Comparison of ENCODE assay signal across 14 cellular contexts in the genomic region with DNA sequence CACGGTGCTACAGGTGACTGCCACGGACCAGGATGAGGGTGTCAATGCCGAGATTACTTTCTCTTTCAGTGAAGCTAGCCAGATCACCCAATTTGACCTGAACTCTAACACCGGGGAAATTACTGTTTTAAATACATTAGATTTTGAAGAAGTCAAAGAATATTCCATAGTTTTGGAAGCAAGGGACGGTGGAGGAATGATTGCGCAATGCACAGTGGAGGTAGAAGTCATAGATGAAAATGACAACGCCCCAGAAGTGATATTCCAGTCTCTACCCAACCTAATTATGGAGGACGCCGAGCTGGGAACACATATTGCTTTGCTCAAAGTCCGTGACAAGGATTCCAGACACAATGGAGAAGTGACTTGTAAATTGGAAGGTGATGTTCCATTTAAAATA. TPM values are rescaled to one million over a fixed set of nuclear protein-coding genes. Genes with fewer than 3 reads are reported as not detected.
DNase-seq lines count a peak whose midpoint lies in the region; ATAC-seq, FAIRE-seq and TF ChIP-seq lines count a peak whose summit lies in the region.
"Had no signal": no experiment of that assay in that cellular context is flagged by ENCODE, and none has a peak within 500 bp of the region (broad histone marks: within the 10 kb centered on the region; RNA-seq: fewer than 3 reads in every experiment).

No MANE protein-coding gene starts in this region.

- no peak overlapping the region for H2BK5ac ChIP-seq in IMR-90 (ENCODE audit: low read depth, low read length, poor library complexity, severe bottlenecking)

- H4K5ac ChIP-seq in IMR-90 (ENCODE audit: low read depth, low read length), result no peak overlapping the region

- TF ChIP-seq RAD21 in IMR-90 (IDR thresholded peaks at IDR 0.05; ENCODE audit: low read length) (no peak), K562 (CRISPR knock-in tag; conservative IDR thresholded peaks at IDR 0.05 in 1 of 2, IDR thresholded peaks at IDR 0.05 in 1 of 2) (no peak)

- TF ChIP-seq CTCF in IMR-90 (conservative IDR thresholded peaks at IDR 0.05; ENCODE audit: low read depth, low read length) (no peak), K562 (IDR thresholded peaks at IDR 0.05 in 2 of 3, conservative IDR thresholded peaks at IDR 0.05 in 1 of 3; ENCODE audit: insufficient read depth in 2 of 3, low read depth in 1 of 3, low read length in 3 of 3) (no peak), progenitor cell of endocrine pancreas (IDR thresholded peaks at IDR 0.05; ENCODE audit: unreplicated experiment) (no peak)

- CTCF ChIA-PET in IMR-90 (lab: Yijun Ruan, JAX) (no interaction called here), K562 (lab: Yijun Ruan, JAX; ENCODE audit: low intra/inter-chr PET ratio) (no interaction called here)

- TF ChIP-seq POLR2A in IMR-90 (IDR thresholded peaks at IDR 0.05; ENCODE audit: low read depth, low read length) (no peak), K562 (conservative IDR thresholded peaks at IDR 0.05) (no peak)

- WGBS in IMR-90 (ENCODE audit: extremely low coverage in 2 of 2, insufficient read length in 1 of 2), 2 experiments, result no CpG with 5 or more reads among the region's 10 CpGs
- WGBS in K562 (ENCODE audit: insufficient coverage, low coverage, missing lambda C conversion rate), result 2% methylated on average over 10 of the region's 10 CpGs

- no peak overlapping the region for H3K9ac ChIP-seq in IMR-90 (ENCODE audit: low read depth, low read length)
- H3K9ac ChIP-seq in K562 (ENCODE audit: insufficient read depth in 1 of 2, low read depth in 2 of 2, low read length in 2 of 2), result no peak overlapping the region

- peak overlapping the region; percentile 11 for H3K4me3 Mint-ChIP-seq in progenitor cell of endocrine pancreas (ENCODE audit: low read depth)

- peaks cover 58% of the 10 kb centered on the region for H3K9me3 Mint-ChIP-seq in progenitor cell of endocrine pancreas (ENCODE audit: low read depth)

- intact Hi-C loops in IMR-90 (cut with micrococcal nuclease) (no loop called here), K562 (cut with micrococcal nuclease) (no loop called here)

- H3K4me3 ChIP-seq in IMR-90 (ENCODE audit: insufficient read depth, low read depth, low read length), result no peak overlapping the region
- no peak overlapping the region for H3K4me3 ChIP-seq in K562
- H3K4me3 ChIP-seq: suprapubic skin had no signal

- H3K27ac Mint-ChIP-seq in progenitor cell of endocrine pancreas, result peak overlapping the region; percentile 16
- H3K27ac Mint-ChIP-seq: nephron had no signal

- peaks cover 19% of the 10 kb centered on the region for H3K36me3 ChIP-seq in IMR-90 (ENCODE audit: control insufficient read depth, insufficient read depth, low read length)
- H3K36me3 ChIP-seq in K562 (ENCODE audit: control insufficient read depth, insufficient read depth, low read length), result no peaks in the 10 kb centered on the region
- H3K36me3 ChIP-seq: suprapubic skin had no signal

- POLR2A ChIA-PET in IMR-90 (lab: Charles Lee; ENCODE audit: unreplicated experiment) (no interaction called here), K562 (lab: Yijun Ruan, JAX) (no interaction called here)

- no TSS peak for BruUV-seq in IMR-90 (replicated peaks; lab: Mats Ljungman, UMichigan)
- no TSS peak for BruUV-seq in K562 (replicated peaks; lab: Mats Ljungman, UMichigan)

- ATAC-seq in IMR-90 (ENCODE audit: low read depth) (no peak), K562 (no peak)

- H3K27me3 Mint-ChIP-seq in progenitor cell of endocrine pancreas, result no peaks in the 10 kb centered on the region

- no peak overlapping the region for H2BK15ac ChIP-seq in IMR-90 (ENCODE audit: low read depth, low read length)

- H2AK5ac ChIP-seq in IMR-90 (ENCODE audit: low read depth, low read length), result no peak overlapping the region

- H3K9me1 ChIP-seq in IMR-90 (ENCODE audit: insufficient read depth, low read length) (no peaks in the 10 kb centered on the region), K562 (ENCODE audit: control insufficient read depth, insufficient read depth, low read length) (no peaks in the 10 kb centered on the region)

- H3K79me2 ChIP-seq in K562 (ENCODE audit: control insufficient read depth, insufficient read depth, low read length), result no peaks in the 10 kb centered on the region

- H2BK120ac ChIP-seq in IMR-90 (ENCODE audit: low read depth, low read length), result no peak overlapping the region

- H4K91ac ChIP-seq in IMR-90 (ENCODE audit: insufficient read depth, low read depth, low read length), result no peak overlapping the region

- DNase-seq in IMR-90 (no peak), K562 (ENCODE audit: extremely low read depth in 1 of 4, low spot score in 3 of 4) (no peak), progenitor cell of endocrine pancreas (ENCODE audit: low spot score, unreplicated experiment) (no peak), NCI-H345 (lab: John Stamatoyannopoulos, UW) (no peak), ACHN (no peak)
- DNase-seq: activated effector memory CD4-positive, alpha-beta T cell treated with Interleukin-2 at 50 U/mL for 16 hours; H7; mesendoderm; NCI-H2029; NCI-H510A; stimulated activated CD4-positive, alpha-beta T cell treated with anti-CD3 and anti-CD28 coated beads, Interleukin-12 subunit alpha, Interleukin-12 subunit beta, amount 100 ng/mL, for 4 hours had no signal

- H3K9me3 ChIP-seq in IMR-90 (ENCODE audit: control insufficient read depth, insufficient read depth, low read length) (peaks cover 50% of the 10 kb centered on the region), K562 (replicated peaks; ENCODE audit: control insufficient read depth, insufficient read depth, low read depth, low read length) (no peaks in the 10 kb centered on the region)

- no peak overlapping the region for H3K56ac ChIP-seq in IMR-90 (ENCODE audit: extremely low read depth, insufficient read depth, low read length)

- H3K4me2 ChIP-seq in IMR-90 (ENCODE audit: low read depth, low read length), result peak overlapping the region; percentile 9; the same call in 1 of the 2 replicates
- H3K4me2 ChIP-seq in K562 (ENCODE audit: insufficient read depth, low read length), result no peak overlapping the region

- H3K4me1 ChIP-seq in IMR-90 (ENCODE audit: control insufficient read depth, insufficient read depth, low read length) (peaks cover 1% of the 10 kb centered on the region; the same call in 1 of the 2 replicates), K562 (replicated peaks in 1 of 2; ENCODE audit: control insufficient read depth in 2 of 2, insufficient read depth in 2 of 2, low read length in 2 of 2) (peaks cover 0 to 10% of the 10 kb centered on the region in 2 experiments; a peak in 1 of 5 replicates)
- H3K4me1 ChIP-seq: suprapubic skin had no signal

- no peak overlapping the region for H3K27ac ChIP-seq in IMR-90 (ENCODE audit: insufficient read depth, low read length)
- H3K27ac ChIP-seq in K562 (ENCODE audit: extremely low read depth, low read depth, low read length), result no peak overlapping the region
- H3K27ac ChIP-seq: suprapubic skin had no signal

- H3K79me1 ChIP-seq in IMR-90 (ENCODE audit: low read depth in 1 of 2, low read length in 2 of 2), result peaks cover 7% of the 10 kb centered on the region in 2 experiments; a peak in 3 of 4 replicates

- no peak overlapping the region for H2AK9ac ChIP-seq in IMR-90 (replicated peaks; ENCODE audit: low read depth, low read length, poor library complexity)

- H2AFZ ChIP-seq in IMR-90 (replicated peaks; ENCODE audit: low read length, poor library complexity), result no peak overlapping the region
- no peak overlapping the region for H2AFZ ChIP-seq in K562 (ENCODE audit: low read depth, low read length)

- no peak for TF ChIP-seq EP300 in K562 (IDR thresholded peaks at IDR 0.05; ENCODE audit: low read length)

- no peak overlapping the region for H3K23ac ChIP-seq in IMR-90 (ENCODE audit: low read depth, low read length)

- peaks cover 39% of the 10 kb centered on the region for H3K36me3 Mint-ChIP-seq in progenitor cell of endocrine pancreas (ENCODE audit: insufficient read depth)

- no peak for FAIRE-seq in K562 (lab: Jason Lieb, UNC)
- FAIRE-seq: GM19239 had no signal

- dilution Hi-C loops in IMR-90 (cut with HindIII; ENCODE audit: low sequenced_read_pairs, unreplicated experiment), result no loop called here

- H3K18ac ChIP-seq in IMR-90 (ENCODE audit: low read depth, low read length), result no peak overlapping the region

- H4K20me1 ChIP-seq in IMR-90 (ENCODE audit: insufficient read depth, low read length) (no peaks in the 10 kb centered on the region), K562 (replicated peaks; ENCODE audit: control insufficient read depth, insufficient read depth, low read length) (no peaks in the 10 kb centered on the region)

- in situ Hi-C loops in IMR-90 (cut with MboI; ENCODE audit: low sequenced_read_pairs), result no loop called here
- in situ Hi-C loops in K562 (cut with MboI), result no loop called here
- in situ Hi-C loops in ACHN (cut with HindIII; ENCODE audit: low pct_ligation_motif_present, low pct_unique_long_range_greater_than_20kb, low sequenced_read_pairs), result no loop called here

- no peak overlapping the region for H4K8ac ChIP-seq in IMR-90 (ENCODE audit: low read depth in 2 of 2, low read length in 2 of 2)

- no peak overlapping the region for H3K14ac ChIP-seq in IMR-90 (replicated peaks; ENCODE audit: low read depth, low read length)

- H2BK20ac ChIP-seq in IMR-90 (ENCODE audit: low read depth, low read length), result no peak overlapping the region

- no peaks in the 10 kb centered on the region for H3K4me1 Mint-ChIP-seq in progenitor cell of endocrine pancreas (ENCODE audit: low read depth)
- H3K4me1 Mint-ChIP-seq: nephron had no signal

- no peaks in the 10 kb centered on the region for H3K27me3 ChIP-seq in IMR-90 (ENCODE audit: control insufficient read depth, insufficient read depth, low read length)
- peaks cover 3 to 33% of the 10 kb centered on the region in 2 experiments; a peak in 3 of 5 replicates for H3K27me3 ChIP-seq in K562 (ENCODE audit: control insufficient read depth in 2 of 2, insufficient read depth in 2 of 2, low read length in 2 of 2)

- H3K4ac ChIP-seq in IMR-90 (ENCODE audit: low read depth, low read length), result no peak overlapping the region

RNA-seq across cellular contexts. Expression of a gene that starts 1.2 kb away (rescaled TPM):
- 16.4 and 17.6 TPM in 2 replicates for total RNA-seq in IMR-90 (2012; rRNA removed)
- 10.0 TPM in 2 replicates for polyA plus RNA-seq in IMR-90 (2012; rRNA removed)
- 7.8 and 10.7 TPM in 2 replicates for polyA plus RNA-seq in IMR-90 (2012; cell fraction: cytosol; rRNA removed)
- 10.9 and 13.9 TPM in 2 replicates for polyA plus RNA-seq in IMR-90 (2012; cell fraction: nucleus; rRNA removed; ENCODE audit: low replicate concordance)
- 0.07 and 0.23 TPM in 2 replicates for total RNA-seq in K562 (2011; cell fraction: chromatin; rRNA removed; ENCODE audit: low replicate concordance)
- 0.17 TPM in 1 of 2 replicates, not detected in the other for total RNA-seq in K562 (2011; cell fraction: nucleolus; rRNA removed)
- total RNA-seq in K562 (2011; cell fraction: nucleoplasm; rRNA removed), result 0.07 TPM in 1 of 2 replicates, not detected in the other
- total RNA-seq in K562 (2014; rRNA removed), result 0.14 TPM in 1 of 2 replicates, not detected in the other
- total RNA-seq in K562 (2014; rRNA removed; fragmentation: Illumina TruSeq; extraction: Trizol), result 0.03 and 0.04 TPM in 2 replicates
- total RNA-seq in K562 (2015; rRNA removed; fragmentation: Illumina TruSeq; extraction: Trizol), result 0.04 TPM in 1 of 2 replicates, not detected in the other
- not detected in 2 replicates for total RNA-seq in K562 (2021)
- 0.03 TPM in 2 replicates for polyA plus RNA-seq in K562 (2011; rRNA removed)
- polyA plus RNA-seq in K562 (2011; cell fraction: cytosol; rRNA removed), result 0.01 TPM in 2 replicates
- polyA plus RNA-seq in K562 (2011; cell fraction: nucleus; rRNA removed), result 0.03 and 0.10 TPM in 2 replicates
- 0.05 and 0.17 TPM in 2 replicates for polyA plus RNA-seq in K562 (2012)
- 0.01 TPM in 1 of 2 replicates, not detected in the other for polyA plus RNA-seq in K562 (2014; fragmentation: Illumina TruSeq; extraction: Trizol)
- not detected for polyA plus RNA-seq in K562 (2014; fragmentation: Nextera tagmentation; extraction: Ambion mirVana)
- polyA plus RNA-seq in K562 (2014; rRNA removed), result not detected in 2 replicates
- polyA minus RNA-seq in K562 (2011; rRNA and poly(A)+ RNA removed), result 0.07 TPM in 1 of 2 replicates, not detected in the other
- polyA minus RNA-seq in K562 (2011; cell fraction: cytosol; rRNA and poly(A)+ RNA removed), result not detected in 2 replicates
- polyA minus RNA-seq in K562 (2011; cell fraction: nucleus; rRNA and poly(A)+ RNA removed), result 0.11 and 0.13 TPM in 2 replicates
- total RNA-seq in progenitor cell of endocrine pancreas, result 16.1 and 17.0 TPM in 2 replicates

RNA-seq across cellular contexts. Expression of a gene that starts 3.8 kb away (rescaled TPM):
- total RNA-seq in IMR-90 (2012; rRNA removed), result 2.0 and 2.2 TPM in 2 replicates
- polyA plus RNA-seq in IMR-90 (2012; rRNA removed), result 0.87 and 0.89 TPM in 2 replicates
- 0.35 and 0.77 TPM in 2 replicates for polyA plus RNA-seq in IMR-90 (2012; cell fraction: cytosol; rRNA removed)
- 2.2 and 2.9 TPM in 2 replicates for polyA plus RNA-seq in IMR-90 (2012; cell fraction: nucleus; rRNA removed; ENCODE audit: low replicate concordance)
- 0.23 and 0.28 TPM in 2 replicates for total RNA-seq in K562 (2011; cell fraction: chromatin; rRNA removed; ENCODE audit: low replicate concordance)
- under 0.01 and 0.39 TPM in 2 replicates for total RNA-seq in K562 (2011; cell fraction: nucleolus; rRNA removed)
- 0.07 and 0.15 TPM in 2 replicates for total RNA-seq in K562 (2011; cell fraction: nucleoplasm; rRNA removed)
- total RNA-seq in K562 (2014; rRNA removed), result 0.04 and 0.09 TPM in 2 replicates
- 0.04 and 0.06 TPM in 2 replicates for total RNA-seq in K562 (2014; rRNA removed; fragmentation: Illumina TruSeq; extraction: Trizol)
- total RNA-seq in K562 (2015; rRNA removed; fragmentation: Illumina TruSeq; extraction: Trizol), result 0.08 and 0.11 TPM in 2 replicates
- total RNA-seq in K562 (2021), result 0.07 and 0.18 TPM in 2 replicates
- 0.01 and 0.07 TPM in 2 replicates for polyA plus RNA-seq in K562 (2011; rRNA removed)
- 0.03 TPM in 1 of 2 replicates, not detected in the other for polyA plus RNA-seq in K562 (2011; cell fraction: cytosol; rRNA removed)
- polyA plus RNA-seq in K562 (2011; cell fraction: nucleus; rRNA removed), result 0.07 TPM in 1 of 2 replicates, not detected in the other
- polyA plus RNA-seq in K562 (2012), result 0.14 and 0.24 TPM in 2 replicates
- polyA plus RNA-seq in K562 (2014; fragmentation: Illumina TruSeq; extraction: Trizol), result 0.06 and 0.10 TPM in 2 replicates
- not detected for polyA plus RNA-seq in K562 (2014; fragmentation: Nextera tagmentation; extraction: Ambion mirVana)
- 0.07 and 0.13 TPM in 2 replicates for polyA plus RNA-seq in K562 (2014; rRNA removed)
- 0.03 and 0.07 TPM in 2 replicates for polyA minus RNA-seq in K562 (2011; rRNA and poly(A)+ RNA removed)
- polyA minus RNA-seq in K562 (2011; cell fraction: cytosol; rRNA and poly(A)+ RNA removed), result 0.19 TPM in 1 of 2 replicates, not detected in the other
- polyA minus RNA-seq in K562 (2011; cell fraction: nucleus; rRNA and poly(A)+ RNA removed), result 0.11 and 0.27 TPM in 2 replicates
- total RNA-seq in progenitor cell of endocrine pancreas, result 1.5 and 1.9 TPM in 2 replicates
- total RNA-seq: H7 had no signal

RNA-seq across cellular contexts. Expression of a gene that starts 6.1 kb away (rescaled TPM):
- total RNA-seq in IMR-90 (2012; rRNA removed) (3.3 and 3.4 TPM in 2 replicates), K562 (2014; rRNA removed) (0.05 TPM in 1 of 2 replicates, not detected in the other), K562 (2014; rRNA removed; fragmentation: Illumina TruSeq; extraction: Trizol) (0.06 and 0.07 TPM in 2 replicates), K562 (2015; rRNA removed; fragmentation: Illumina TruSeq; extraction: Trizol) (0.04 and 0.11 TPM in 2 replicates), K562 (2021) (not detected in 2 replicates), progenitor cell of endocrine pancreas (0.41 and 0.49 TPM in 2 replicates)
- polyA plus RNA-seq in IMR-90 (2012; rRNA removed) (3.1 and 3.2 TPM in 2 replicates), K562 (2011; rRNA removed) (0.01 TPM in 1 of 2 replicates, not detected in the other), K562 (2014; fragmentation: Illumina TruSeq; extraction: Trizol) (0.04 TPM in 1 of 2 replicates, not detected in the other), K562 (2014; fragmentation: Nextera tagmentation; extraction: Ambion mirVana) (not detected), K562 (2014; rRNA removed) (0.03 TPM in 1 of 2 replicates, not detected in the other)
- 2.2 and 3.3 TPM in 2 replicates for polyA plus RNA-seq in IMR-90 (2012; cell fraction: cytosol; rRNA removed)
- 4.6 and 5.7 TPM in 2 replicates for polyA plus RNA-seq in IMR-90 (2012; cell fraction: nucleus; rRNA removed; ENCODE audit: low replicate concordance)
- total RNA-seq in K562 (2011; cell fraction: chromatin; rRNA removed; ENCODE audit: low replicate concordance), result 0.16 TPM in 1 of 2 replicates, not detected in the other
- 0.13 and 0.17 TPM in 2 replicates for total RNA-seq in K562 (2011; cell fraction: nucleolus; rRNA removed)
- 0.15 TPM in 1 of 2 replicates, not detected in the other for total RNA-seq in K562 (2011; cell fraction: nucleoplasm; rRNA removed)
- 0.01 TPM in 1 of 2 replicates, not detected in the other for polyA plus RNA-seq in K562 (2011; cell fraction: cytosol; rRNA removed)
- 0.06 and 0.09 TPM in 2 replicates for polyA plus RNA-seq in K562 (2011; cell fraction: nucleus; rRNA removed)
- 0.04 and 0.19 TPM in 2 replicates for polyA plus RNA-seq in K562 (2012)
- 0.07 TPM in 1 of 2 replicates, not detected in the other for polyA minus RNA-seq in K562 (2011; rRNA and poly(A)+ RNA removed)
- polyA minus RNA-seq in K562 (2011; cell fraction: cytosol; rRNA and poly(A)+ RNA removed), result not detected in 2 replicates
- under 0.01 TPM in 1 of 2 replicates, not detected in the other for polyA minus RNA-seq in K562 (2011; cell fraction: nucleus; rRNA and poly(A)+ RNA removed)
- total RNA-seq: H7 had no signal

RNA-seq across cellular contexts. Expression of a gene that starts 9.1 kb away (rescaled TPM):
- total RNA-seq in IMR-90 (2012; rRNA removed) (17.2 and 17.5 TPM in 2 replicates), K562 (2014; rRNA removed) (0.05 TPM in 1 of 2 replicates, not detected in the other), K562 (2014; rRNA removed; fragmentation: Illumina TruSeq; extraction: Trizol) (0.13 and 0.15 TPM in 2 replicates), K562 (2015; rRNA removed; fragmentation: Illumina TruSeq; extraction: Trizol) (0.11 and 0.19 TPM in 2 replicates), K562 (2021) (0.18 and 0.29 TPM in 2 replicates), progenitor cell of endocrine pancreas (4.0 and 4.2 TPM in 2 replicates)
- polyA plus RNA-seq in IMR-90 (2012; rRNA removed) (20.0 and 21.1 TPM in 2 replicates), K562 (2011; rRNA removed) (0.21 TPM in 1 of 2 replicates, not detected in the other), K562 (2014; fragmentation: Illumina TruSeq; extraction: Trizol) (0.07 and 0.14 TPM in 2 replicates), K562 (2014; fragmentation: Nextera tagmentation; extraction: Ambion mirVana) (not detected), K562 (2014; rRNA removed) (0.12 and 0.16 TPM in 2 replicates)
- 12.9 and 22.3 TPM in 2 replicates for polyA plus RNA-seq in IMR-90 (2012; cell fraction: cytosol; rRNA removed)
- polyA plus RNA-seq in IMR-90 (2012; cell fraction: nucleus; rRNA removed; ENCODE audit: low replicate concordance), result 15.9 and 21.2 TPM in 2 replicates
- 1.00 and 1.1 TPM in 2 replicates for total RNA-seq in K562 (2011; cell fraction: chromatin; rRNA removed; ENCODE audit: low replicate concordance)
- total RNA-seq in K562 (2011; cell fraction: nucleolus; rRNA removed), result 0.53 and 0.83 TPM in 2 replicates
- total RNA-seq in K562 (2011; cell fraction: nucleoplasm; rRNA removed), result 0.84 and 0.88 TPM in 2 replicates
- 0.27 TPM in 1 of 2 replicates, not detected in the other for polyA plus RNA-seq in K562 (2011; cell fraction: cytosol; rRNA removed)
- 0.13 and 0.54 TPM in 2 replicates for polyA plus RNA-seq in K562 (2011; cell fraction: nucleus; rRNA removed)
- polyA plus RNA-seq in K562 (2012), result 0.08 and 0.26 TPM in 2 replicates
- polyA minus RNA-seq in K562 (2011; rRNA and poly(A)+ RNA removed), result 0.09 and 0.70 TPM in 2 replicates
- polyA minus RNA-seq in K562 (2011; cell fraction: cytosol; rRNA and poly(A)+ RNA removed), result not detected in 2 replicates
- 0.33 and 0.94 TPM in 2 replicates for polyA minus RNA-seq in K562 (2011; cell fraction: nucleus; rRNA and poly(A)+ RNA removed)
- total RNA-seq: H7 had no signal

RNA-seq across cellular contexts. Expression of a gene that starts 13.9 kb away (rescaled TPM):
- total RNA-seq in IMR-90 (2012; rRNA removed) (3.9 and 4.5 TPM in 2 replicates), K562 (2014; rRNA removed) (0.09 TPM in 1 of 2 replicates, not detected in the other), K562 (2014; rRNA removed; fragmentation: Illumina TruSeq; extraction: Trizol) (0.06 and 0.15 TPM in 2 replicates), K562 (2015; rRNA removed; fragmentation: Illumina TruSeq; extraction: Trizol) (0.11 TPM in 2 replicates), K562 (2021) (0.18 and 0.20 TPM in 2 replicates), progenitor cell of endocrine pancreas (1.5 and 1.8 TPM in 2 replicates)
- polyA plus RNA-seq in IMR-90 (2012; rRNA removed) (1.5 and 1.8 TPM in 2 replicates), K562 (2011; rRNA removed) (0.11 TPM in 1 of 2 replicates, not detected in the other), K562 (2014; fragmentation: Illumina TruSeq; extraction: Trizol) (0.07 TPM in 1 of 2 replicates, not detected in the other), K562 (2014; fragmentation: Nextera tagmentation; extraction: Ambion mirVana) (not detected), K562 (2014; rRNA removed) (0.03 TPM in 1 of 2 replicates, not detected in the other)
- polyA plus RNA-seq in IMR-90 (2012; cell fraction: cytosol; rRNA removed), result 1.4 TPM in 2 replicates
- polyA plus RNA-seq in IMR-90 (2012; cell fraction: nucleus; rRNA removed; ENCODE audit: low replicate concordance), result 2.7 and 3.5 TPM in 2 replicates
- total RNA-seq in K562 (2011; cell fraction: chromatin; rRNA removed; ENCODE audit: low replicate concordance), result 0.46 and 0.51 TPM in 2 replicates
- 0.50 and 0.53 TPM in 2 replicates for total RNA-seq in K562 (2011; cell fraction: nucleolus; rRNA removed)
- total RNA-seq in K562 (2011; cell fraction: nucleoplasm; rRNA removed), result 0.37 and 1.1 TPM in 2 replicates
- polyA plus RNA-seq in K562 (2011; cell fraction: cytosol; rRNA removed), result 0.04 TPM in 1 of 2 replicates, not detected in the other
- polyA plus RNA-seq in K562 (2011; cell fraction: nucleus; rRNA removed), result 0.06 and 0.71 TPM in 2 replicates
- polyA plus RNA-seq in K562 (2012), result 0.04 and 0.11 TPM in 2 replicates
- 0.15 and 0.35 TPM in 2 replicates for polyA minus RNA-seq in K562 (2011; rRNA and poly(A)+ RNA removed)
- not detected in 2 replicates for polyA minus RNA-seq in K562 (2011; cell fraction: cytosol; rRNA and poly(A)+ RNA removed)
- polyA minus RNA-seq in K562 (2011; cell fraction: nucleus; rRNA and poly(A)+ RNA removed), result 0.11 and 0.54 TPM in 2 replicates

Comparison
In these comparisons a context has a peak if more than half of its experiments do, and no peak if none do; other contexts are left out.
1. RNA of a gene that starts 1.2 kb away (total RNA-seq): 16.4 to 17.6 TPM in IMR-90 and 16.1 to 17.0 TPM in progenitor cell of endocrine pancreas; 0.03 to 0.23 TPM in K562; every median in the first group is over 10 times any median in the second.